In the genomic region with DNA sequence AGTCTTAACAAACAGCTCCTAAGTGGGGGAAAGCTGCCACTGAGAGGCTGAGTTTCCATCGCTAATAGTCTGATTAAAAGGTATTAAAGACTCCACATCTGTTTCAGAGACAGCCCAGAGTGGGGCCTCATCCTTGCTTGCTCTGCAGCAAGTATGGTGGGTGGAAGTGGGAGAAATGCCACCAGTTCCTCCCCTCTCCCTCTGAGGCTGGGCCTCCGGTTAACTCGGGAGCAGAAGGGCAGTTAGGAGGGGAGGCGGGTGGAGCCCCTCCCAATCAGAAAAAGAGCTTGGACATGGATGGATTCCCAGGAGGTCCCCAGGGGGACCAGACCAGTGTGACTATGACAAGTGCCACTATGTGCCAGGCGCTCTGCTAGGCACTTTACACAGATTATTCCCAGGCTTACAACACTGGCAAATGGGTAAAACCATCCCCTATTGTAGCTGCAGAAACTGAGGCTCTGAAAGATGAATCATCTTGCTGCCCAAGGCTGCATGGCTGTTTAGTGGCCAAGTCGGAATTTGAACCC, we compare ENCODE assay signal across 21 cellular contexts. TPM values are rescaled to one million over a fixed set of nuclear protein-coding genes. Genes with fewer than 3 reads are reported as not detected.
DNase-seq lines count a peak whose midpoint lies in the region; ATAC-seq lines count a peak whose summit lies in the region.
"Had no signal": no experiment of that assay in that cellular context is flagged by ENCODE, and none has a peak within 500 bp of the region (broad histone marks: within the 10 kb centered on the region; RNA-seq: fewer than 3 reads in every experiment).

No MANE protein-coding gene starts in this region.

- no peak for ATAC-seq in HG03139 (IDR thresholded peaks at IDR 0.05; ENCODE audit: unreplicated experiment)
- ATAC-seq in left colon: no peak
- no peak for ATAC-seq in GM19463 (IDR thresholded peaks at IDR 0.05; ENCODE audit: unreplicated experiment)
- ATAC-seq: CD8-positive, alpha-beta T cell had no signal

- peak; percentile 76 for DNase-seq in D341Med (ENCODE audit: low spot score)
- peak; percentile 7 for DNase-seq in amniotic epithelial cell (ENCODE audit: low read depth)
- DNase-seq in midbrain (lab: John Stamatoyannopoulos, UW): peak; percentile 19
- peak in 3 of 49 donors; percentile 4 to 26 (median 15) for DNase-seq in substantia nigra (lab: John Stamatoyannopoulos, UW)
- DNase-seq in left colon: no peak
- DNase-seq in activated T-cell treated with anti-CD3 and anti-CD28 coated beads, Interleukin-2, amount 50 U/mL, for 1 hour: no peak
- DNase-seq: activated T-cell treated with anti-CD3 and anti-CD28 coated beads, Interleukin-2, amount 50 U/mL, for 24 hours; CD8-positive, alpha-beta T cell; NCI-H1417; NCI-H2171; NCI-H748 treated with DMSO at 0.1 percent for 48 hours; Peyer's patch; stimulated activated CD4-positive, alpha-beta T cell treated with anti-CD3 and anti-CD28 coated beads, Interleukin-4, amount 100 ng/mL, for 1 hour had no signal

- H3K27ac ChIP-seq in substantia nigra (ENCODE audit: low read depth, low read length, poor library complexity, severe bottlenecking): peak overlapping the region; percentile 67

- intact Hi-C loops in left colon (cut with DNase I, micrococcal nuclease): no loop called here

RNA-seq across cellular contexts. Expression of a gene that starts 11.4 kb away (rescaled TPM):
- total RNA-seq in left colon: not detected
- total RNA-seq: heart right ventricle, HT1080, LHCN-M2, mesenteric fat pad, Peyer's patch, sciatic nerve had no signal

RNA-seq across cellular contexts. Expression of a gene that starts 15.9 kb away (rescaled TPM):
- 10 to 100 TPM; 23.4 to 29.3 TPM for total RNA-seq in left colon

RNA-seq across cellular contexts. Expression of a gene that starts 26.1 kb away (rescaled TPM):
- total RNA-seq in left colon: not detected
- total RNA-seq: bronchial epithelial cell; CD8-positive, alpha-beta T cell; HT1080; mesenteric fat pad; Peyer's patch; sciatic nerve had no signal

RNA-seq across cellular contexts. Expression of a gene that starts 52.2 kb away (rescaled TPM):
- under 1 TPM in 1 of 2 donors, not detected in 1; 0.39 TPM for total RNA-seq in left colon
- total RNA-seq: CD8-positive, alpha-beta T cell; mesenteric fat pad; Peyer's patch had no signal

Comparison
In these comparisons a context has a peak if more than half of its experiments do, and no peak if none do; other contexts are left out.
1. DNase-seq: peak in D341Med (single experiment), amniotic epithelial cell (single experiment) and midbrain (single experiment); none in left colon (0 of 2) and activated T-cell treated with anti-CD3 and anti-CD28 coated beads, Interleukin-2, amount 50 U/mL, for 1 hour (single experiment).